8 cellular contexts compared by ENCODE assay signal in the genomic region with DNA sequence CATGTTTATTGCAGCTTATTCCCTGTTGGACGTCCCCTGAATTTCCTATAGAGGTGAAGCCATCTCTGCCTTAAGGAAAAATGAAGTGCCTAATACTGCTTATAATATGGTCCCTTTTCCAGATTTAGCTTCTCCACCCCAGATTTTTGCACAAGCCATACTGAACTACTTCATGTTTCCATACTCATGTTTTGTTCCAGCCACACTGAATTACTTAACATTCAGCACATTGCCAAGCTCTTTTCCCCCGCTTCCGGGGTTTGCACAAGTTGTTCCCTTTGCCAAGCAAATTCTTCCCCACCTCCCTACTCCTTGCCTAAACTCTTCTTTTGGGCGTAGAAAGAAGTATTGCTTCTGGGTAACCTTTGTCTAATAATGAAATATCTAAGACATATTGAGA. TPM values are rescaled to one million over a fixed set of nuclear protein-coding genes. Genes with fewer than 3 reads are reported as not detected.
DNase-seq lines count a peak whose midpoint lies in the region; ATAC-seq and TF ChIP-seq lines count a peak whose summit lies in the region.

No MANE protein-coding gene starts in this region.

- H3K36me3 Mint-ChIP-seq in WTC11: no peaks in the 10 kb centered on the region
- no peaks in the 10 kb centered on the region for H3K36me3 Mint-ChIP-seq in immature natural killer cell

- no peak overlapping the region for H3K4me3 ChIP-seq in prostate gland

- no peak for TF ChIP-seq CTCF in 22Rv1 (IDR thresholded peaks at IDR 0.05)
- no peak for TF ChIP-seq CTCF in WTC11 (IDR thresholded peaks at IDR 0.05)
- no peak for TF ChIP-seq CTCF in prostate gland (IDR thresholded peaks at IDR 0.05)

- H3K36me3 ChIP-seq in prostate gland: no peaks in the 10 kb centered on the region

- POLR2A ChIA-PET in WTC11 (lab: Charles Lee): no interaction called here

- ATAC-seq in WTC11: no peak
- no peak for ATAC-seq in HG02938 (IDR thresholded peaks at IDR 0.05; ENCODE audit: unreplicated experiment)

- H3K4me1 Mint-ChIP-seq in WTC11 (peaks cover 23% of the 10 kb centered on the region), immature natural killer cell (peaks cover 47 to 54% of the 10 kb centered on the region in 2 donors)

- H3K27ac Mint-ChIP-seq in WTC11: no peak overlapping the region
- peak overlapping the region in 2 of 6 donors; percentile 53 to 87 for H3K27ac Mint-ChIP-seq in immature natural killer cell

- DNase-seq in GM03348 (ENCODE audit: low spot score) (peak; percentile 74), WTC11 (ENCODE audit: low spot score) (no peak), immature natural killer cell (no peak), prostate gland (ENCODE audit: low spot score) (no peak), glomerular visceral epithelial cell (ENCODE audit: extremely low spot score) (no peak), T-helper 9 cell (no peak)

- CTCF ChIA-PET in WTC11 (lab: Charles Lee): interaction anchor here (0.6 to 3.2 kb wide), 5 partner anchors 13 to 326 kb away, joined by 3 to 19 read pairs (median 4); no protein-coding TSS in a partner anchor

- H3K4me3 Mint-ChIP-seq in WTC11 (peak overlapping the region; percentile 90; the same call in 1 of the 2 replicates), immature natural killer cell (peak overlapping the region; percentile 49 to 100 (median 91))

- H3K4me1 ChIP-seq in prostate gland (replicated peaks): peaks cover 5% of the 10 kb centered on the region

- 47% methylated on average over 4 of the region's 4 CpGs for WGBS in prostate gland

- intact Hi-C loops in prostate gland (cut with DNase I): loop anchor here (5.0 to 10.0 kb wide), 2 partner anchors 138 to 196 kb away; a partner anchor contains a TSS

- peaks cover 90% of the 10 kb centered on the region for H3K27me3 Mint-ChIP-seq in WTC11 (ENCODE audit: low read depth)
- peaks cover 0 to 14% (median 0%) of the 10 kb centered on the region in 3 donors for H3K27me3 Mint-ChIP-seq in immature natural killer cell (ENCODE audit: low read depth in 3 of 3)

- H3K9me3 ChIP-seq in prostate gland: no peaks in the 10 kb centered on the region

- H3K27me3 ChIP-seq in prostate gland (replicated peaks; ENCODE audit: insufficient read depth): no peaks in the 10 kb centered on the region

- H3K9me3 Mint-ChIP-seq in WTC11: peaks cover 5% of the 10 kb centered on the region
- H3K9me3 Mint-ChIP-seq in immature natural killer cell: peaks cover 0 to 1% (median 0%) of the 10 kb centered on the region in 6 donors

- TF ChIP-seq POLR2A in prostate gland (IDR thresholded peaks at IDR 0.05): no peak

- H3K27ac ChIP-seq in 22Rv1 (peak overlapping the region; percentile 97), prostate gland (no peak overlapping the region)

TF ChIP-seq in WTC11, 78 proteins besides CTCF, POLR2A, EP300 and RAD21:
- TF ChIP-seq, protein P1, sequence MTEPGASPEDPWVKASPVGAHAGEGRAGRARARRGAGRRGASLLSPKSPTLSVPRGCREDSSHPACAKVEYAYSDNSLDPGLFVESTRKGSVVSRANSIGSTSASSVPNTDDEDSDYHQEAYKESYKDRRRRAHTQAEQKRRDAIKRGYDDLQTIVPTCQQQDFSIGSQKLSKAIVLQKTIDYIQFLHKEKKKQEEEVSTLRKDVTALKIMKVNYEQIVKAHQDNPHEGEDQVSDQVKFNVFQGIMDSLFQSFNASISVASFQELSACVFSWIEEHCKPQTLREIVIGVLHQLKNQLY (CRISPR knock-in tag; IDR thresholded peaks at IDR 0.05): no peak
- TF ChIP-seq, protein P2, sequence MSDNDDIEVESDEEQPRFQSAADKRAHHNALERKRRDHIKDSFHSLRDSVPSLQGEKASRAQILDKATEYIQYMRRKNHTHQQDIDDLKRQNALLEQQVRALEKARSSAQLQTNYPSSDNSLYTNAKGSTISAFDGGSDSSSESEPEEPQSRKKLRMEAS (CRISPR knock-in tag; IDR thresholded peaks at IDR 0.05): no peak
- TF ChIP-seq ATF1 (CRISPR knock-in tag; IDR thresholded peaks at IDR 0.05) (no peak), ZNF416 (CRISPR knock-in tag; IDR thresholded peaks at IDR 0.05) (no peak), JUN (CRISPR knock-in tag; IDR thresholded peaks at IDR 0.05) (no peak)
- TF ChIP-seq, protein P3, sequence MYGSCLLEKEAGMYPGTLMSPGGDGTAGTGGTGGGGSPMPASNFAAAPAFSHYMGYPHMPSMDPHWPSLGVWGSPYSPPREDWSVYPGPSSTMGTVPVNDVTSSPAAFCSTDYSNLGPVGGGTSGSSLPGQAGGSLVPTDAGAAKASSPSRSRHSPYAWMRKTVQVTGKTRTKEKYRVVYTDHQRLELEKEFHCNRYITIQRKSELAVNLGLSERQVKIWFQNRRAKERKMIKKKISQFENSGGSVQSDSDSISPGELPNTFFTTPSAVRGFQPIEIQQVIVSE (CRISPR knock-in tag; IDR thresholded peaks at IDR 0.05; ENCODE audit: borderline replicate concordance): no peak
- TF ChIP-seq, protein P4, sequence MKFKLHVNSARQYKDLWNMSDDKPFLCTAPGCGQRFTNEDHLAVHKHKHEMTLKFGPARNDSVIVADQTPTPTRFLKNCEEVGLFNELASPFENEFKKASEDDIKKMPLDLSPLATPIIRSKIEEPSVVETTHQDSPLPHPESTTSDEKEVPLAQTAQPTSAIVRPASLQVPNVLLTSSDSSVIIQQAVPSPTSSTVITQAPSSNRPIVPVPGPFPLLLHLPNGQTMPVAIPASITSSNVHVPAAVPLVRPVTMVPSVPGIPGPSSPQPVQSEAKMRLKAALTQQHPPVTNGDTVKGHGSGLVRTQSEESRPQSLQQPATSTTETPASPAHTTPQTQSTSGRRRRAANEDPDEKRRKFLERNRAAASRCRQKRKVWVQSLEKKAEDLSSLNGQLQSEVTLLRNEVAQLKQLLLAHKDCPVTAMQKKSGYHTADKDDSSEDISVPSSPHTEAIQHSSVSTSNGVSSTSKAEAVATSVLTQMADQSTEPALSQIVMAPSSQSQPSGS (CRISPR knock-in tag; IDR thresholded peaks at IDR 0.05; ENCODE audit: borderline replicate concordance, low read depth): no peak

RNA-seq across cellular contexts. Expression of a gene that starts 1.7 kb away (rescaled TPM):
- total RNA-seq in WTC11 (2021) (13.2 to 14.2 TPM (median 13.3 TPM) in 3 replicates), prostate gland (10 to 100 TPM; 10.3 to 21.9 TPM)
- polyA plus RNA-seq in immature natural killer cell: 10 to 100 TPM in 1 of 3 donors, 1 to 10 TPM in 1, under 1 TPM in 1; 0.17 to 17.6 (median 7.6) TPM

RNA-seq across cellular contexts. Expression of a gene that starts 23.0 kb away (rescaled TPM):
- 0.57 to 0.71 TPM (median 0.62 TPM) in 3 replicates for total RNA-seq in WTC11 (2021)
- polyA plus RNA-seq in immature natural killer cell: under 1 TPM in 2 of 3 donors, not detected in 1; 0.25 to 0.49 TPM
- total RNA-seq in prostate gland: 10 to 100 TPM in 1 of 2 donors, 1 to 10 TPM in 1; 3.5 to 11.1 TPM
